ENCODE assay signal across 8 cellular contexts in genomic region chr3:23811919-23812318, GRCh38. TPM values are rescaled to one million over a fixed set of nuclear protein-coding genes. Genes with fewer than 3 reads are reported as not detected.
A peak's percentile ranks its signal among the peaks of the same experiment; 100 is the strongest.
DNase-seq lines count a peak whose midpoint lies in the region; ATAC-seq, FAIRE-seq and TF ChIP-seq lines count a peak whose summit lies in the region.

No MANE protein-coding gene starts in this region.

- POLR2A ChIA-PET in CD8-positive, alpha-beta memory T cell (lab: Charles Lee): interaction anchor here (3.6 kb wide), 1 partner anchor 105 kb away, joined by 13 read pairs; the partner anchor contains the start of genes NKIRAS1 and RPL15

- no peaks in the 10 kb centered on the region for H3K27me3 Mint-ChIP-seq in CD8-positive, alpha-beta memory T cell
- no peaks in the 10 kb centered on the region for H3K27me3 Mint-ChIP-seq in astrocyte (ENCODE audit: low read depth, unreplicated experiment)

- no peaks in the 10 kb centered on the region for H3K36me3 ChIP-seq in CD8-positive, alpha-beta memory T cell (ENCODE audit: insufficient read depth, low read length)
- H3K36me3 ChIP-seq in astrocyte (ENCODE audit: insufficient read depth, low read length): no peaks in the 10 kb centered on the region
- H3K36me3 ChIP-seq in trophoblast cell (ENCODE audit: control insufficient read depth in 1 of 2, insufficient read depth in 2 of 2, low read length in 2 of 2): no peaks in the 10 kb centered on the region

- no peaks in the 10 kb centered on the region for H3K9me3 Mint-ChIP-seq in CD8-positive, alpha-beta memory T cell
- H3K9me3 Mint-ChIP-seq in astrocyte (ENCODE audit: unreplicated experiment): no peaks in the 10 kb centered on the region

- H2AK5ac ChIP-seq in trophoblast cell (ENCODE audit: low read length): no peak overlapping the region

- H4K20me1 ChIP-seq in astrocyte (ENCODE audit: insufficient read depth, low read length): peaks cover 80% of the 10 kb centered on the region

- H2BK12ac ChIP-seq in trophoblast cell (ENCODE audit: low read length): no peak overlapping the region

- no peak overlapping the region for H3K23ac ChIP-seq in trophoblast cell (ENCODE audit: low read length)

- TF ChIP-seq CTCF in astrocyte (IDR thresholded peaks at IDR 0.05; ENCODE audit: insufficient read depth, low read depth, low read length): no peak

- no peak for FAIRE-seq in astrocyte (lab: Jason Lieb, UNC)

- CTCF ChIA-PET in CD8-positive, alpha-beta memory T cell (lab: Charles Lee): no interaction called here

- no peaks in the 10 kb centered on the region for H3K27me3 ChIP-seq in CD8-positive, alpha-beta memory T cell (ENCODE audit: insufficient read depth, low read length, poor library complexity, severe bottlenecking)
- H3K27me3 ChIP-seq in astrocyte (ENCODE audit: insufficient read depth, low read length) (no peaks in the 10 kb centered on the region), trophoblast cell (ENCODE audit: insufficient read depth, low read length) (no peaks in the 10 kb centered on the region)

- peak; percentile 35 for ATAC-seq in GM19397 (IDR thresholded peaks at IDR 0.05; ENCODE audit: unreplicated experiment)
- ATAC-seq in HG03139 (IDR thresholded peaks at IDR 0.05; ENCODE audit: unreplicated experiment): peak; percentile 51
- ATAC-seq in Right ventricle myocardium inferior: no peak

- no peak overlapping the region for H3K4me3 ChIP-seq in CD8-positive, alpha-beta memory T cell (ENCODE audit: low read length)
- H3K4me3 ChIP-seq in astrocyte (ENCODE audit: insufficient read depth, low read depth, low read length) (no peak overlapping the region), trophoblast cell (ENCODE audit: low read depth, low read length) (no peak overlapping the region)

- H3K4me3 Mint-ChIP-seq in CD8-positive, alpha-beta memory T cell: peak overlapping the region; percentile 94 to 98 (median 95)
- peak overlapping the region; percentile 93 for H3K4me3 Mint-ChIP-seq in astrocyte (ENCODE audit: unreplicated experiment)

- H3K14ac ChIP-seq in trophoblast cell (ENCODE audit: low read length): no peak overlapping the region

- H2BK120ac ChIP-seq in trophoblast cell (ENCODE audit: insufficient read depth, low read length, poor library complexity): no peak overlapping the region

- H3K4me1 ChIP-seq in CD8-positive, alpha-beta memory T cell (ENCODE audit: insufficient read depth, low read length): peaks cover 44% of the 10 kb centered on the region
- H3K4me1 ChIP-seq in astrocyte (ENCODE audit: insufficient read depth, low read length) (peaks cover 9% of the 10 kb centered on the region), trophoblast cell (ENCODE audit: control insufficient read depth in 1 of 2, insufficient read depth in 2 of 2, low read length in 2 of 2) (peaks cover 2 to 5% of the 10 kb centered on the region in 2 experiments)

- no peak overlapping the region for H4K8ac ChIP-seq in trophoblast cell (ENCODE audit: low read depth, low read length)

- peaks cover 59 to 69% (median 67%) of the 10 kb centered on the region in 3 donors for H3K4me1 Mint-ChIP-seq in CD8-positive, alpha-beta memory T cell
- peaks cover 44% of the 10 kb centered on the region for H3K4me1 Mint-ChIP-seq in astrocyte (ENCODE audit: low read depth, unreplicated experiment)

- H3K18ac ChIP-seq in trophoblast cell (ENCODE audit: low read length): no peak overlapping the region

- H3K9ac ChIP-seq in astrocyte (ENCODE audit: low read length) (no peak overlapping the region), trophoblast cell (ENCODE audit: low read length) (no peak overlapping the region)

- H3K36me3 Mint-ChIP-seq in CD8-positive, alpha-beta memory T cell: peaks cover 3 to 26% (median 15%) of the 10 kb centered on the region in 3 donors
- peaks cover 1% of the 10 kb centered on the region for H3K36me3 Mint-ChIP-seq in astrocyte (ENCODE audit: low read depth, unreplicated experiment)

- H2BK5ac ChIP-seq in trophoblast cell (ENCODE audit: low read depth, low read length, poor library complexity): no peak overlapping the region

- intact Hi-C loops in Right ventricle myocardium inferior (cut with DNase I): no loop called here

- no peak overlapping the region for H4K91ac ChIP-seq in trophoblast cell (ENCODE audit: low read depth, low read length)

- no peak overlapping the region for H2AFZ ChIP-seq in astrocyte (ENCODE audit: low read depth, low read length)
- no peak overlapping the region for H2AFZ ChIP-seq in trophoblast cell (ENCODE audit: insufficient read depth, low read length, poor library complexity)

- H3K27ac ChIP-seq in CD8-positive, alpha-beta memory T cell (ENCODE audit: low read depth, low read length): no peak overlapping the region
- no peak overlapping the region for H3K27ac ChIP-seq in astrocyte (ENCODE audit: low read depth, low read length)
- no peak overlapping the region for H3K27ac ChIP-seq in trophoblast cell (ENCODE audit: low read depth, low read length)

- no peaks in the 10 kb centered on the region for H3K9me3 ChIP-seq in CD8-positive, alpha-beta memory T cell (ENCODE audit: low read length)
- H3K9me3 ChIP-seq in astrocyte (ENCODE audit: insufficient read depth, low read depth, low read length) (no peaks in the 10 kb centered on the region), trophoblast cell (ENCODE audit: insufficient read depth, low read depth, low read length) (no peaks in the 10 kb centered on the region)

- DNase-seq in CD8-positive, alpha-beta memory T cell: no peak
- DNase-seq in astrocyte (ENCODE audit: low read depth) (no peak), middle frontal gyrus (ENCODE audit: extremely low spot score, low spot score) (no peak), trophoblast cell (no peak), Right ventricle myocardium inferior (ENCODE audit: missing footprints) (no peak)
- no peak for DNase-seq in effector CD4-positive, alpha-beta T cell

- no peak overlapping the region for H3K4ac ChIP-seq in trophoblast cell (ENCODE audit: low read depth, low read length)

- H3K79me1 ChIP-seq in trophoblast cell (ENCODE audit: low read length): peaks cover 1% of the 10 kb centered on the region

- H3K79me2 ChIP-seq in astrocyte (ENCODE audit: insufficient read depth, low read length): peaks cover 77% of the 10 kb centered on the region
- H3K79me2 ChIP-seq in trophoblast cell (ENCODE audit: control insufficient read depth, insufficient read depth, low read length, poor library complexity): peaks cover 10% of the 10 kb centered on the region

- no peak overlapping the region for H3K4me2 ChIP-seq in astrocyte (ENCODE audit: low read length)
- H3K4me2 ChIP-seq in trophoblast cell (ENCODE audit: low read length): no peak overlapping the region

- peak overlapping the region in 5 of 8 donors; percentile 21 to 74 (median 56) for H3K27ac Mint-ChIP-seq in CD8-positive, alpha-beta memory T cell
- no peak overlapping the region for H3K27ac Mint-ChIP-seq in astrocyte (ENCODE audit: unreplicated experiment)

- H4K12ac ChIP-seq in trophoblast cell (ENCODE audit: low read depth, low read length): no peak overlapping the region

RNA-seq across cellular contexts. Expression of gene UBE2E1, which starts 6.2 kb away (rescaled TPM):
- 10 to 100 TPM; 50.1 to 50.7 TPM for total RNA-seq in CD8-positive, alpha-beta memory T cell
- 8.1 TPM for polyA plus RNA-seq in CD8-positive, alpha-beta memory T cell
- total RNA-seq in astrocyte (145 and 150 TPM in 2 replicates), Right ventricle myocardium inferior (75.3 TPM)
- polyA plus RNA-seq in trophoblast cell (2013): 130 and 138 TPM in 2 replicates
